Comparison of ENCODE assay signal across 39 cellular contexts in the genomic region with DNA sequence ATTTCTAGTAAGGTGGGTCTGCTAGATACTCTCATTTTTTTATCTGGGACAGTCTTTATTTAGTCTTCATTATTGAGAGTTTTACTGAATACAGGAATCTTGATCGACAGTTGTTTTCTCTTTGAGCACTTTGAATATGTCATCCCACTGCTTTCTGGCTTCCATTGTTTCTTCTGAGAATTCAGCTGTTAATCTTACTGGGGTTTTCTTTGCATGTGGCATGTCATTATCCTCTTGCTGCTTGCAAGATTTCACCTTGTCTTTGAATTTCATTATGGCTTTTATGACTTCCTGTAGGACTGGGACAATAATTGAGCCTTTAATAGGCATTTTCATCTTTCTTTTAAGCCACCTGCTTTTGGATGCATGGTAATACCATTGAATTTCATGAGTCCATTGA. TPM values are rescaled to one million over a fixed set of nuclear protein-coding genes. Genes with fewer than 3 reads are reported as not detected.
"Had no signal": no experiment of that assay in that cellular context is flagged by ENCODE, and none has a peak within 500 bp of the region (broad histone marks: within the 10 kb centered on the region; RNA-seq: fewer than 3 reads in every experiment).

No MANE protein-coding gene starts in this region.

- H3K27me3 ChIP-seq: ascending aorta, cardiac muscle cell had no signal

- H3K27ac ChIP-seq: ascending aorta, cardiac muscle cell, VCaP had no signal

- H3K4me3 Mint-ChIP-seq: activated CD4-positive, alpha-beta memory T cell treated with anti-CD3 and anti-CD28 coated beads, Interleukin-2, amount 10 ng/mL, durations not matched to agents 7 days and 5 days; activated CD4-positive, alpha-beta T cell treated with anti-CD3 and anti-CD28 coated beads for 36 hours; activated CD4-positive, alpha-beta T cell treated with anti-CD3 and anti-CD28 coated beads, Interleukin-2, amount 10 ng/mL, durations not matched to agents 7 days and 5 days; activated CD8-positive, alpha-beta memory T cell treated with anti-CD3 and anti-CD28 coated beads, Interleukin-2, amount 10 ng/mL, durations not matched to agents 7 days and 5 days; activated CD8-positive, alpha-beta T cell treated with anti-CD3 and anti-CD28 coated beads, Interleukin-2, amount 10 ng/mL, durations not matched to agents 7 days and 5 days; activated naive CD4-positive, alpha-beta T cell treated with anti-CD3 and anti-CD28 coated beads, Interleukin-2, amount 10 ng/mL, durations not matched to agents 7 days and 5 days; activated naive CD4-positive, alpha-beta T cell treated with anti-CD3 and anti-CD28 coated beads, Interleukin-2, amount 50 U/mL, for 24 hours; activated naive CD8-positive, alpha-beta T cell; activated naive CD8-positive, alpha-beta T cell treated with anti-CD3 and anti-CD28 coated beads, Interleukin-2, amount 10 ng/mL, durations not matched to agents 7 days and 5 days; activated naive CD8-positive, alpha-beta T cell treated with anti-CD3 and anti-CD28 coated beads, Interleukin-2, amount 50 U/mL, for 24 hours; activated T-cell treated with anti-CD3 and anti-CD28 coated beads, Interleukin-2, amount 50 U/mL, for 24 hours; brain; central memory CD8-positive, alpha-beta T cell; T-helper 17 cell had no signal

- FAIRE-seq: TTC549 had no signal

- H3K4me1 Mint-ChIP-seq: activated CD4-positive, alpha-beta memory T cell treated with anti-CD3 and anti-CD28 coated beads, Interleukin-2, amount 10 ng/mL, durations not matched to agents 7 days and 5 days; activated CD4-positive, alpha-beta T cell treated with anti-CD3 and anti-CD28 coated beads for 36 hours; activated CD4-positive, alpha-beta T cell treated with anti-CD3 and anti-CD28 coated beads, Interleukin-2, amount 10 ng/mL, durations not matched to agents 7 days and 5 days; activated CD8-positive, alpha-beta memory T cell treated with anti-CD3 and anti-CD28 coated beads, Interleukin-2, amount 10 ng/mL, durations not matched to agents 7 days and 5 days; activated naive CD4-positive, alpha-beta T cell treated with anti-CD3 and anti-CD28 coated beads, Interleukin-2, amount 10 ng/mL, durations not matched to agents 7 days and 5 days; activated naive CD4-positive, alpha-beta T cell treated with anti-CD3 and anti-CD28 coated beads, Interleukin-2, amount 50 U/mL, for 24 hours; activated naive CD8-positive, alpha-beta T cell treated with anti-CD3 and anti-CD28 coated beads, Interleukin-2, amount 10 ng/mL, durations not matched to agents 7 days and 5 days; activated naive CD8-positive, alpha-beta T cell treated with anti-CD3 and anti-CD28 coated beads, Interleukin-2, amount 50 U/mL, for 24 hours; brain; central memory CD8-positive, alpha-beta T cell had no signal

- H3K4me3 ChIP-seq: ascending aorta, cardiac muscle cell had no signal

- H3K9me3 Mint-ChIP-seq: activated CD4-positive, alpha-beta memory T cell treated with anti-CD3 and anti-CD28 coated beads, Interleukin-2, amount 10 ng/mL, durations not matched to agents 7 days and 5 days had no signal

- H3K27ac Mint-ChIP-seq: activated CD4-positive, alpha-beta memory T cell treated with anti-CD3 and anti-CD28 coated beads, Interleukin-2, amount 10 ng/mL, durations not matched to agents 7 days and 5 days; activated CD4-positive, alpha-beta T cell treated with anti-CD3 and anti-CD28 coated beads for 36 hours; activated CD4-positive, alpha-beta T cell treated with anti-CD3 and anti-CD28 coated beads, Interleukin-2, amount 10 ng/mL, durations not matched to agents 7 days and 5 days; activated CD8-positive, alpha-beta memory T cell treated with anti-CD3 and anti-CD28 coated beads, Interleukin-2, amount 10 ng/mL, durations not matched to agents 7 days and 5 days; activated CD8-positive, alpha-beta T cell treated with anti-CD3 and anti-CD28 coated beads, Interleukin-2, amount 10 ng/mL, durations not matched to agents 7 days and 5 days; activated naive CD4-positive, alpha-beta T cell treated with anti-CD3 and anti-CD28 coated beads, Interleukin-2, amount 10 ng/mL, durations not matched to agents 7 days and 5 days; activated naive CD4-positive, alpha-beta T cell treated with anti-CD3 and anti-CD28 coated beads, Interleukin-2, amount 50 U/mL, for 24 hours; activated naive CD8-positive, alpha-beta T cell; activated naive CD8-positive, alpha-beta T cell treated with anti-CD3 and anti-CD28 coated beads, Interleukin-2, amount 10 ng/mL, durations not matched to agents 7 days and 5 days; activated naive CD8-positive, alpha-beta T cell treated with anti-CD3 and anti-CD28 coated beads, Interleukin-2, amount 50 U/mL, for 24 hours; activated T-cell treated with anti-CD3 and anti-CD28 coated beads, Interleukin-2, amount 50 U/mL, for 24 hours; activated T-helper 2 cell treated with anti-CD3 and anti-CD28 coated beads, Interferon-gamma antibody, Interleukin-2, Interleukin-4, amounts not matched to agents 10 μg/mL and 5 μg/mL and 100 μg/mL, durations not matched to agents 14 hours and 24 hours and 36 hours; brain; T-helper 17 cell had no signal

- H3K9me3 ChIP-seq: ascending aorta had no signal

- DNase-seq: activated CD4-positive, alpha-beta memory T cell treated with anti-CD3 and anti-CD28 coated beads, Interleukin-2, amount 10 ng/mL, durations not matched to agents 7 days and 5 days; activated CD4-positive, alpha-beta T cell treated with anti-CD3 and anti-CD28 coated beads for 1 hour; activated CD4-positive, alpha-beta T cell treated with anti-CD3 and anti-CD28 coated beads for 36 hours; activated CD4-positive, alpha-beta T cell treated with anti-CD3 and anti-CD28 coated beads for 48 hours; activated CD4-positive, alpha-beta T cell treated with anti-CD3 and anti-CD28 coated beads, Interleukin-2, amount 10 ng/mL, durations not matched to agents 7 days and 5 days; activated CD4-positive, alpha-beta T cell treated with anti-CD3 and anti-CD28 coated beads, Interleukin-2, amount 50 U/mL, for 48 hours; activated CD4-positive, CD25-positive, alpha-beta regulatory T cell; activated CD8-positive, alpha-beta memory T cell treated with anti-CD3 and anti-CD28 coated beads for 24 hours; activated CD8-positive, alpha-beta memory T cell treated with anti-CD3 and anti-CD28 coated beads, Interleukin-2, amount 10 ng/mL, durations not matched to agents 7 days and 5 days; activated CD8-positive, alpha-beta memory T cell treated with anti-CD3 and anti-CD28 coated beads, Interleukin-2, amount 50 U/mL, for 48 hours; activated CD8-positive, alpha-beta T cell treated with anti-CD3 and anti-CD28 coated beads, Interleukin-2, amount 10 ng/mL, durations not matched to agents 7 days and 5 days; activated effector memory CD4-positive, alpha-beta T cell treated with Interleukin-2 at 50 U/mL for 16 hours; activated gamma-delta T cell; activated naive CD4-positive, alpha-beta T cell treated with anti-CD3 and anti-CD28 coated beads, Interleukin-2, amount 10 ng/mL, durations not matched to agents 7 days and 5 days; activated naive CD4-positive, alpha-beta T cell treated with Interleukin-2 at 50 U/mL for 16 hours; activated naive CD8-positive, alpha-beta T cell treated with anti-CD3 and anti-CD28 coated beads, Interleukin-2, amount 10 ng/mL, durations not matched to agents 7 days and 5 days; activated naive CD8-positive, alpha-beta T cell treated with anti-CD3 and anti-CD28 coated beads, Interleukin-2, amount 50 U/mL, for 24 hours; activated T-cell treated with anti-CD3 and anti-CD28 coated beads, Interleukin-2, amount 50 U/mL, for 24 hours; activated T-cell treated with anti-CD3 and anti-CD28 coated beads, Interleukin-2, amount 50 U/mL, for 48 hours; amygdala; anterior cingulate cortex; caudate nucleus; cerebellar nuclear complex; T-helper 17 cell had no signal

- H3K36me3 ChIP-seq: ascending aorta, cardiac muscle cell had no signal

- H3K4me1 ChIP-seq: ascending aorta had no signal

- H3K36me3 Mint-ChIP-seq: activated CD8-positive, alpha-beta memory T cell treated with anti-CD3 and anti-CD28 coated beads, Interleukin-2, amount 10 ng/mL, durations not matched to agents 7 days and 5 days; activated naive CD4-positive, alpha-beta T cell treated with anti-CD3 and anti-CD28 coated beads, Interleukin-2, amount 10 ng/mL, durations not matched to agents 7 days and 5 days; activated naive CD8-positive, alpha-beta T cell treated with anti-CD3 and anti-CD28 coated beads, Interleukin-2, amount 10 ng/mL, durations not matched to agents 7 days and 5 days; brain had no signal

- ATAC-seq: activated CD4-positive, alpha-beta T cell treated with anti-CD3 and anti-CD28 coated beads for 36 hours; activated CD4-positive, CD25-positive, alpha-beta regulatory T cell treated with anti-CD3 and anti-CD28 coated beads, Interleukin-2, amount 50 U/mL, for 24 hours; activated CD8-positive, alpha-beta memory T cell treated with anti-CD3 and anti-CD28 coated beads, Interleukin-2, amount 10 ng/mL, durations not matched to agents 7 days and 5 days; activated CD8-positive, alpha-beta T cell treated with anti-CD3 and anti-CD28 coated beads, Interleukin-2, amount 10 ng/mL, durations not matched to agents 7 days and 5 days; activated naive CD8-positive, alpha-beta T cell treated with anti-CD3 and anti-CD28 coated beads, Interleukin-2, amount 50 U/mL, for 24 hours; T-helper 17 cell had no signal

RNA-seq across cellular contexts. Expression of gene RD3L, which starts 46.7 kb away (rescaled TPM):
- total RNA-seq: activated CD4-positive, alpha-beta memory T cell treated with anti-CD3 and anti-CD28 coated beads, Interleukin-2, amount 10 ng/mL, durations not matched to agents 7 days and 5 days; activated CD4-positive, alpha-beta T cell treated with anti-CD3 and anti-CD28 coated beads for 36 hours; activated CD4-positive, alpha-beta T cell treated with anti-CD3 and anti-CD28 coated beads, Interleukin-2, amount 10 ng/mL, durations not matched to agents 7 days and 5 days; activated CD8-positive, alpha-beta memory T cell treated with anti-CD3 and anti-CD28 coated beads, Interleukin-2, amount 10 ng/mL, durations not matched to agents 7 days and 5 days; activated CD8-positive, alpha-beta T cell treated with anti-CD3 and anti-CD28 coated beads, Interleukin-2, amount 10 ng/mL, durations not matched to agents 7 days and 5 days; activated naive CD8-positive, alpha-beta T cell treated with anti-CD3 and anti-CD28 coated beads, Interleukin-2, amount 10 ng/mL, durations not matched to agents 7 days and 5 days; activated T-helper 2 cell treated with anti-CD3 and anti-CD28 coated beads, Interferon-gamma antibody, Interleukin-2, Interleukin-4, amounts not matched to agents 10 μg/mL and 5 μg/mL and 100 μg/mL, durations not matched to agents 14 hours and 24 hours and 36 hours; ascending aorta; bronchial epithelial cell; chondrocyte; T-helper 1 cell treated with Interleukin-12 subunit alpha and Interleukin-12 subunit beta and Interleukin-4 antibody, amounts not matched to agents 30 ng/mL and 1 ng/mL, for 36 hours; T-helper 2 cell treated with Interferon-gamma antibody and Interleukin-4, amounts not matched to agents 100 ng/mL and 5 ng/mL, for 36 hours had no signal
- polyA plus RNA-seq: adipose tissue had no signal
